In genomic region chr14:101001311-101002069, GRCh38 we compare ENCODE assay signal across 15 cellular contexts.
DNase-seq lines count a peak whose midpoint lies in the region; ATAC-seq and TF ChIP-seq lines count a peak whose summit lies in the region.
"Had no signal": no experiment of that assay in that cellular context is flagged by ENCODE, and none has a peak within 500 bp of the region (broad histone marks: within the 10 kb centered on the region; RNA-seq: fewer than 3 reads in every experiment).

No MANE protein-coding gene starts in this region.

- peaks cover 7% of the 10 kb centered on the region in 2 donors for H3K9me3 Mint-ChIP-seq in activated naive CD4-positive, alpha-beta T cell treated with anti-CD3 and anti-CD28 coated beads, Interleukin-2, amount 50 U/mL, for 72 hours

- H3K4me1 ChIP-seq in RWPE2 (ENCODE audit: insufficient read depth, poor library complexity, severe bottlenecking): peaks cover 3% of the 10 kb centered on the region
- no peaks in the 10 kb centered on the region for H3K4me1 ChIP-seq in fibroblast of lung (ENCODE audit: control insufficient read depth, extremely low read depth, insufficient read depth, low read length)
- peaks cover 7 to 28% (median 18%) of the 10 kb centered on the region in 6 donors for H3K4me1 ChIP-seq in spleen

- H3K4me2 ChIP-seq in fibroblast of lung (ENCODE audit: extremely low read depth, insufficient read depth, low read length): no peak overlapping the region

- 69 to 79% (median 71%) methylated on average over 12 of the region's 12 CpGs for WGBS in spleen, 5 donors

- H3K9me3 ChIP-seq in RWPE2 (ENCODE audit: severe bottlenecking) (no peaks in the 10 kb centered on the region), fibroblast of lung (ENCODE audit: control insufficient read depth, insufficient read depth, low read depth, low read length) (no peaks in the 10 kb centered on the region), spleen (no peaks in the 10 kb centered on the region)
- H3K9me3 ChIP-seq: BE2C, upper lobe of left lung had no signal

- H3K27ac Mint-ChIP-seq in activated naive CD4-positive, alpha-beta T cell treated with anti-CD3 and anti-CD28 coated beads, Interleukin-2, amount 50 U/mL, for 72 hours: no peak overlapping the region
- H3K27ac Mint-ChIP-seq: activated naive CD8-positive, alpha-beta T cell treated with anti-CD3 and anti-CD28 coated beads, Interleukin-2, amount 50 U/mL, for 24 hours had no signal

- H3K27ac ChIP-seq in RWPE2 (ENCODE audit: poor library complexity, severe bottlenecking): no peak overlapping the region
- no peak overlapping the region for H3K27ac ChIP-seq in fibroblast of lung (ENCODE audit: insufficient read depth, low read length)
- H3K27ac ChIP-seq in spleen: peak overlapping the region in 1 of 8 donors; percentile 51
- H3K27ac ChIP-seq: upper lobe of left lung had no signal

- no peaks in the 10 kb centered on the region for H3K79me2 ChIP-seq in fibroblast of lung (ENCODE audit: control insufficient read depth, insufficient read depth, low read length)

- no peaks in the 10 kb centered on the region for H3K36me3 Mint-ChIP-seq in activated naive CD4-positive, alpha-beta T cell treated with anti-CD3 and anti-CD28 coated beads, Interleukin-2, amount 50 U/mL, for 72 hours

- intact Hi-C loops in spleen (cut with DNase I; ENCODE audit: low total_unique reads): no loop called here

- TF ChIP-seq CTCF in RWPE2 (IDR thresholded peaks at IDR 0.05; ENCODE audit: poor library complexity, severe bottlenecking) (no peak), fibroblast of lung (conservative IDR thresholded peaks at IDR 0.05 in 1 of 2, IDR thresholded peaks at IDR 0.05 in 1 of 2; ENCODE audit: low read depth in 1 of 2, low read length in 2 of 2) (no peak), spleen (IDR thresholded peaks at IDR 0.05 in 8 of 11, conservative IDR thresholded peaks at IDR 0.05 in 3 of 11) (no peak)

- TF ChIP-seq POLR2A in spleen (IDR thresholded peaks at IDR 0.05): no peak

- H3K36me3 ChIP-seq in RWPE2 (ENCODE audit: low read depth): peaks cover 9% of the 10 kb centered on the region; the same call in 1 of the 2 replicates
- H3K36me3 ChIP-seq in fibroblast of lung (ENCODE audit: control insufficient read depth, insufficient read depth, low read length): peaks cover 6% of the 10 kb centered on the region
- no peaks in the 10 kb centered on the region for H3K36me3 ChIP-seq in spleen
- H3K36me3 ChIP-seq: upper lobe of left lung had no signal

- no peaks in the 10 kb centered on the region for H3K27me3 ChIP-seq in RWPE2 (ENCODE audit: insufficient read depth, poor library complexity, severe bottlenecking)
- no peaks in the 10 kb centered on the region for H3K27me3 ChIP-seq in fibroblast of lung (ENCODE audit: control insufficient read depth, insufficient read depth, low read length)
- H3K27me3 ChIP-seq in spleen (replicated peaks in 1 of 7): peaks cover 0 to 22% (median 0%) of the 10 kb centered on the region in 7 donors
- H3K27me3 ChIP-seq: BE2C, upper lobe of left lung had no signal

- no peak overlapping the region for H3K9ac ChIP-seq in fibroblast of lung (ENCODE audit: insufficient read depth, low read length)

- H4K20me1 ChIP-seq in fibroblast of lung (ENCODE audit: control insufficient read depth, extremely low read depth, insufficient read depth, low read length): no peaks in the 10 kb centered on the region

- H3K4me3 ChIP-seq in RWPE2 (ENCODE audit: severe bottlenecking): no peak overlapping the region
- H3K4me3 ChIP-seq in fibroblast of lung (replicated peaks in 1 of 4; ENCODE audit: control extremely low read depth in 1 of 4, insufficient read depth in 1 of 4, low read depth in 3 of 4, low read length in 4 of 4): no peak overlapping the region
- no peak overlapping the region for H3K4me3 ChIP-seq in spleen
- H3K4me3 ChIP-seq: upper lobe of left lung had no signal

- no peak overlapping the region for H2AFZ ChIP-seq in fibroblast of lung (ENCODE audit: low read length)

- ATAC-seq in activated naive CD4-positive, alpha-beta T cell treated with anti-CD3 and anti-CD28 coated beads, Interleukin-2, amount 50 U/mL, for 72 hours: peak; percentile 45 to 89
- ATAC-seq in RWPE2 (ENCODE audit: low read depth): peak; percentile 81
- ATAC-seq: activated naive CD8-positive, alpha-beta T cell treated with anti-CD3 and anti-CD28 coated beads, Interleukin-2, amount 50 U/mL, for 24 hours had no signal

- DNase-seq in activated naive CD4-positive, alpha-beta T cell treated with anti-CD3 and anti-CD28 coated beads, Interleukin-2, amount 50 U/mL, for 72 hours (ENCODE audit: low spot score in 2 of 2): no peak
- no peak for DNase-seq in activated naive CD4-positive, alpha-beta T cell treated with anti-CD3 and anti-CD28 coated beads, Interleukin-2, amount 50 U/mL, for 16 hours
- DNase-seq in RWPE2 (ENCODE audit: low spot score) (no peak), fibroblast of lung (ENCODE audit: low read depth in 2 of 2) (peak; percentile 43 to 91), spleen (peak; percentile 47), 8988T (no peak), NCI-H187 treated with DMSO at 0.1 percent for 48 hours (lab: John Stamatoyannopoulos, UW) (no peak), hepatic stellate cell (ENCODE audit: low spot score) (no peak)
- DNase-seq: activated naive CD8-positive, alpha-beta T cell treated with anti-CD3 and anti-CD28 coated beads, Interleukin-2, amount 50 U/mL, for 24 hours; BE2C; GF-D8; NCI-H2081; OCI-M1; T-helper 2 cell; upper lobe of left lung had no signal

Comparison
In these comparisons a context has a peak if more than half of its experiments do, and no peak if none do; other contexts are left out.
1. DNase-seq: peak in fibroblast of lung (2 of 2) and spleen (single experiment); none in activated naive CD4-positive, alpha-beta T cell treated with anti-CD3 and anti-CD28 coated beads, Interleukin-2, amount 50 U/mL, for 72 hours (0 of 2), activated naive CD4-positive, alpha-beta T cell treated with anti-CD3 and anti-CD28 coated beads, Interleukin-2, amount 50 U/mL, for 16 hours (single experiment), RWPE2 (single experiment), 8988T (single experiment), NCI-H187 treated with DMSO at 0.1 percent for 48 hours (single experiment) and hepatic stellate cell (single experiment).